In the genomic region with DNA sequence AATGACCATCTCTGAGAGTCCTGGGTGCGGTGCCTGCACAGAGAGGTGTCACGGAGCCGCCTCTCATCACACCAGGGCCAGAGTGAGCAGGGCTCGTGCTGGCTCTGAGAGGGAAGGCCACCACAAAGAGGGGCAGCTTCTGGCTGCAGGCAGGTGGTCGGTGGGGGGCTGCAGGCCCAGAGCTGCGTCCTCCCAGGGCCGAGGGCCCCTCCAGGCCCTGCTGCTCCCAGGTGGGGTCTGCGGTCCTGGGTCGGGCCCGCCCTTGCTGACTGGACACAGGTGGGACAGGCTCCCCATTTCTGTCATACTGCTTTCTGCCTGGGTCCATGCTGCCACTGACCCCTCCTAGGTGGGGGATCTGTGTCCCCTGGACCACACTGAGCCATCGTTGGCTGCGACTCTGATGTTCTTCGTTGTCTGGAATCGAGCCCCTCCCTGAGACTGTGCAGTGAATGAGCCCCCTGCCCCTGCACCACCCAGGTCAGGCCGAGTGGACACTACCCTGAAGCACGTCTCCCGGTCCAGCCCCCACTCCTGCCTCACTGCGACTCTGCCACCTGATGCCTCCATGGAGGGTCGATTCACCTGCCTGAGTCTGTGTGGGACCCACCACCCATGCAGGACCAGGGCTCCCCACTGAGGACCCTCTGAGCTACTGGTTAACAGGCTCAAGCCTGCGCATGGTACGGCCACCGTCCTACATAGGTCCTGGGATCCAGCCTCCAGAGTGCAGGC, we compare ENCODE assay signal across 18 cellular contexts.
"Had no signal": no experiment of that assay in that cellular context is flagged by ENCODE, and none has a peak within 500 bp of the region (broad histone marks: within the 10 kb centered on the region; RNA-seq: fewer than 3 reads in every experiment).

No MANE protein-coding gene starts in this region.

- H3K4me3 ChIP-seq: MG63 had no signal

- H3K36me3 ChIP-seq: MG63 had no signal

- H3K9ac ChIP-seq: SK-N-SH had no signal

- H3K27me3 ChIP-seq: MG63 had no signal

- H3K4me2 ChIP-seq: SK-N-SH had no signal

- H3K9me3 ChIP-seq: MG63, SK-N-SH had no signal

- DNase-seq: KG1, MG63, NCI-H1092 treated with DMSO at 0.1 percent for 48 hours, NCI-H1436, NCI-H187, NCI-H2029, NCI-H2081 treated with DMSO at 0.1 percent for 48 hours, NCI-H2171, NCI-H226, NCI-H446, NCI-H510A, NCI-H524 treated with DMSO at 0.1 percent for 48 hours, NCI-H69, NCI-H774, RPMI8226, SHP77, SK-N-SH had no signal

- FAIRE-seq: RCC 7860 had no signal
